Comparison of ENCODE assay signal across 9 cellular contexts in the genomic region with DNA sequence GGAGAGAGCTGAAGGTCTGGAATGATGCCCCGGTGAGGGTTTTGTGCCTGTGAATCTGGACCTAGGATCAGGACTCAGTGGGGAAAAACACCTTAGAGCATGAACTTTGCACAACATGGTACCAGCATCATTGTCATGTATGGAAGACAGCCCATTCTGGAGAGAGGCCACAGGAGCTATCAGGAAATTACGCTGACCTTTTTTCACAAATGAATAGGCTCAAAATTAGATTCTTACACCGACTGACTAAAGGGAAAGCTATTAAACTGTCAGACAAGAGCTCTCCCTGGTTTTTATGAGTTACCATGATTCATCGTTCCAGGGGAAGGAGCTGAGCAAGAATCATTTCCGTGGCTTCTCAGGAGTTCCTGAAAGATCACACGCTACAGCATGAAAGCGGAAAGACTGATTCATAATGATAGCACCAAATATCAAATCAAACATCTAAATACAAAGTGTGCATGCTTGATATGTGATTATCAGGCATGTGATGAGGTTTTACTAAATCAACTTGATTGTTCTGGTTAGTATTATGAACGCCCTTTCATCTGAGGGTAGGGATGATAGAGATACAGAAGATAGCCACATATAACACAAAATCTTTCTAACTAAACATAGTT.
A peak's percentile ranks its signal among the peaks of the same experiment; 100 is the strongest.
DNase-seq lines count a peak whose midpoint lies in the region; ATAC-seq, FAIRE-seq and TF ChIP-seq lines count a peak whose summit lies in the region.
"Had no signal": no experiment of that assay in that cellular context is flagged by ENCODE, and none has a peak within 500 bp of the region (broad histone marks: within the 10 kb centered on the region; RNA-seq: fewer than 3 reads in every experiment).

No MANE protein-coding gene starts in this region.

- no peak overlapping the region for H2BK15ac ChIP-seq in mesenchymal stem cell (ENCODE audit: low read depth, poor library complexity, severe bottlenecking)

- H3K27ac ChIP-seq in CD4-positive, alpha-beta T cell (ENCODE audit: low read depth, low read length) = no peak overlapping the region
- H3K27ac ChIP-seq in adrenal gland (peak overlapping the region in 2 of 5 donors; percentile 60 to 63), mesenchymal stem cell (ENCODE audit: low read length, poor library complexity, severe bottlenecking) (peak overlapping the region; percentile 86), OCI-LY7 (ENCODE audit: low read depth, low read length, poor library complexity, severe bottlenecking) (no peak overlapping the region), small intestine (ENCODE audit: low read depth in 1 of 2, low read length in 1 of 2) (no peak overlapping the region)

- CTCF ChIA-PET in CD4-positive, alpha-beta T cell (lab: Charles Lee) = no interaction called here
- CTCF ChIA-PET in OCI-LY7 (lab: Charles Lee; ENCODE audit: unreplicated experiment) = no interaction called here

- FAIRE-seq in small intestine (lab: Jason Lieb, UNC) = no peak
- FAIRE-seq: GM18507 had no signal

- no peak for TF ChIP-seq POLR2A in adrenal gland (IDR thresholded peaks at IDR 0.05)

- H3K4me3 ChIP-seq in adrenal gland (no peak overlapping the region), mesenchymal stem cell (ENCODE audit: insufficient read depth in 1 of 2, low read depth in 1 of 2, low read length in 2 of 2) (no peak overlapping the region), OCI-LY7 (ENCODE audit: low read depth, low read length, poor library complexity, severe bottlenecking) (no peak overlapping the region), small intestine (ENCODE audit: low read depth in 1 of 2, low read length in 2 of 2) (no peak overlapping the region)

- intact Hi-C loops in CD4-positive, alpha-beta T cell (cut with DNase I, micrococcal nuclease) = no loop called here
- intact Hi-C loops in adrenal gland (cut with DNase I) = no loop called here
- intact Hi-C loops in OCI-LY7 (cut with micrococcal nuclease; ENCODE audit: unreplicated experiment) = no loop called here

- H3K9ac ChIP-seq in mesenchymal stem cell (ENCODE audit: low read length) = peak overlapping the region; percentile 67

- peaks cover 11 to 32% of the 10 kb centered on the region in 2 donors for H3K4me1 ChIP-seq in adrenal gland (replicated peaks in 1 of 2)
- H3K4me1 ChIP-seq in mesenchymal stem cell (ENCODE audit: control insufficient read depth, insufficient read depth, low read depth, low read length) = peaks cover 6% of the 10 kb centered on the region
- no peaks in the 10 kb centered on the region for H3K4me1 ChIP-seq in OCI-LY7 (ENCODE audit: insufficient read depth, low read length, poor library complexity, severe bottlenecking)
- H3K4me1 ChIP-seq in small intestine (ENCODE audit: control insufficient read depth in 2 of 2, insufficient read depth in 1 of 2, low read depth in 1 of 2, low read length in 1 of 2) = no peaks in the 10 kb centered on the region

- H3K79me2 ChIP-seq in OCI-LY7 (ENCODE audit: insufficient read depth, low read depth, low read length) = no peaks in the 10 kb centered on the region

- no peak overlapping the region for H3K23ac ChIP-seq in mesenchymal stem cell (ENCODE audit: low read length in 2 of 2)

- H3K36me3 Mint-ChIP-seq in CD4-positive, alpha-beta T cell (ENCODE audit: low read depth) = no peaks in the 10 kb centered on the region

- WGBS in adrenal gland, 4 donors = 27 to 31% (median 28%) methylated on average over 8 of the region's 8 CpGs
- 6% methylated on average over 5 of the region's 8 CpGs for WGBS in mesenchymal stem cell
- WGBS in small intestine, 3 donors = 58 to 68% (median 67%) methylated on average over 8 of the region's 8 CpGs

- peak overlapping the region; percentile 94 for H2BK120ac ChIP-seq in mesenchymal stem cell (ENCODE audit: low read depth, low read length)

- H3K27ac Mint-ChIP-seq in CD4-positive, alpha-beta T cell = no peak overlapping the region

- no peaks in the 10 kb centered on the region for H3K27me3 ChIP-seq in CD4-positive, alpha-beta T cell (ENCODE audit: control insufficient read depth, insufficient read depth, low read length)
- H3K27me3 ChIP-seq in adrenal gland = no peaks in the 10 kb centered on the region
- H3K27me3 ChIP-seq in mesenchymal stem cell (ENCODE audit: control insufficient read depth in 1 of 2, insufficient read depth in 1 of 2, low read length in 2 of 2) = no peaks in the 10 kb centered on the region
- H3K27me3 ChIP-seq in small intestine (ENCODE audit: control insufficient read depth in 2 of 2, insufficient read depth in 2 of 2, low read length in 2 of 2) = no peaks in the 10 kb centered on the region

- no peaks in the 10 kb centered on the region for H3K79me1 ChIP-seq in mesenchymal stem cell (replicated peaks; ENCODE audit: low read length, poor library complexity, severe bottlenecking)

- no peak overlapping the region for H4K91ac ChIP-seq in mesenchymal stem cell (ENCODE audit: low read length)

- peak overlapping the region; percentile 45 for H4K8ac ChIP-seq in mesenchymal stem cell (ENCODE audit: low read length)

- H3K4me2 ChIP-seq in mesenchymal stem cell (ENCODE audit: low read length, poor library complexity, severe bottlenecking) (no peak overlapping the region), OCI-LY7 (ENCODE audit: low read length) (no peak overlapping the region)

- H2AK5ac ChIP-seq in mesenchymal stem cell (ENCODE audit: low read length, severe bottlenecking) = peak overlapping the region; percentile 93

- H3K4me3 Mint-ChIP-seq in CD4-positive, alpha-beta T cell = no peak overlapping the region

- no peaks in the 10 kb centered on the region for H4K20me1 ChIP-seq in OCI-LY7 (ENCODE audit: insufficient read depth, low read length)

- POLR2A ChIA-PET in CD4-positive, alpha-beta T cell (lab: Charles Lee) = interaction anchor here (0.6 kb wide), 1 partner anchor 116 kb away, joined by 3 read pairs; no protein-coding TSS in a partner anchor
- POLR2A ChIA-PET in OCI-LY7 (lab: Charles Lee) = interaction anchor here (0.6 kb wide), 1 partner anchor 882 kb away, joined by 3 read pairs; no protein-coding TSS in a partner anchor

- H3K27me3 Mint-ChIP-seq in CD4-positive, alpha-beta T cell = no peaks in the 10 kb centered on the region

- BruUV-seq in OCI-LY7 (replicated peaks; lab: Mats Ljungman, UMichigan) = no TSS peak

- peak; percentile 64 for ATAC-seq in CD4-positive, alpha-beta T cell (ENCODE audit: poor library complexity)

- no peak overlapping the region for H2AFZ ChIP-seq in mesenchymal stem cell (ENCODE audit: low read depth, low read length)
- no peak overlapping the region for H2AFZ ChIP-seq in OCI-LY7 (ENCODE audit: low read length)

- H3K4me1 Mint-ChIP-seq in CD4-positive, alpha-beta T cell (ENCODE audit: low read depth) = peaks cover 19% of the 10 kb centered on the region

- H3K14ac ChIP-seq in mesenchymal stem cell (ENCODE audit: low read length in 2 of 2) = no peak overlapping the region

- peak overlapping the region in 1 of 2 experiments; percentile 76 for H3K4ac ChIP-seq in mesenchymal stem cell (ENCODE audit: low read depth in 1 of 2, low read length in 2 of 2)

- no peak for DNase-seq in CD4-positive, alpha-beta T cell
- DNase-seq in M059J (ENCODE audit: low read depth) (peak; percentile 100), adrenal gland (peak in 5 of 7 donors; percentile 25 to 70 (median 29)), mesenchymal stem cell (peak; percentile 94), globus pallidus (ENCODE audit: low spot score) (no peak), T-helper 9 cell (no peak), OCI-LY7 (ENCODE audit: low spot score) (no peak), small intestine (no peak)

- peak overlapping the region; percentile 31 to 60 for H3K18ac ChIP-seq in mesenchymal stem cell (ENCODE audit: low read depth in 1 of 2, low read length in 2 of 2)

- H2BK12ac ChIP-seq in mesenchymal stem cell (ENCODE audit: low read length in 2 of 2) = peak overlapping the region; percentile 76 to 89

- H3K9me2 ChIP-seq in OCI-LY7 (ENCODE audit: insufficient read depth, low read length) = no peaks in the 10 kb centered on the region

- peak overlapping the region; percentile 51 for H2BK5ac ChIP-seq in mesenchymal stem cell (ENCODE audit: low read depth, low read length, poor library complexity, severe bottlenecking)

- TF ChIP-seq CTCF in CD4-positive, alpha-beta T cell (IDR thresholded peaks at IDR 0.05) = no peak
- no peak for TF ChIP-seq CTCF in adrenal gland (IDR thresholded peaks at IDR 0.05)
- no peak for TF ChIP-seq CTCF in OCI-LY7 (conservative IDR thresholded peaks at IDR 0.05; ENCODE audit: low read length)

- H3K36me3 ChIP-seq in adrenal gland (replicated peaks in 1 of 2) (no peaks in the 10 kb centered on the region), mesenchymal stem cell (ENCODE audit: control insufficient read depth in 1 of 2, insufficient read depth in 2 of 2, low read depth in 1 of 2, low read length in 2 of 2) (no peaks in the 10 kb centered on the region), OCI-LY7 (ENCODE audit: insufficient read depth, low read length) (no peaks in the 10 kb centered on the region), small intestine (ENCODE audit: control insufficient read depth in 2 of 2, insufficient read depth in 2 of 2, low read length in 2 of 2) (no peaks in the 10 kb centered on the region)

- no peaks in the 10 kb centered on the region for H3K9me3 ChIP-seq in CD4-positive, alpha-beta T cell (ENCODE audit: control insufficient read depth, low read length)
- H3K9me3 ChIP-seq in adrenal gland (replicated peaks in 1 of 3) = no peaks in the 10 kb centered on the region
- H3K9me3 ChIP-seq in mesenchymal stem cell (ENCODE audit: control insufficient read depth, low read length) = no peaks in the 10 kb centered on the region
- no peaks in the 10 kb centered on the region for H3K9me3 ChIP-seq in OCI-LY7 (ENCODE audit: low read length)
- H3K9me3 ChIP-seq in small intestine (ENCODE audit: control insufficient read depth, low read depth) = no peaks in the 10 kb centered on the region

- no peaks in the 10 kb centered on the region for H3K9me3 Mint-ChIP-seq in CD4-positive, alpha-beta T cell

Comparison
In these comparisons a context has a peak if more than half of its experiments do, and no peak if none do; other contexts are left out.
1. DNase-seq: peak in M059J (single experiment), adrenal gland (5 of 7) and mesenchymal stem cell (single experiment); none in CD4-positive, alpha-beta T cell (0 of 10), globus pallidus (single experiment), T-helper 9 cell (single experiment), OCI-LY7 (single experiment) and small intestine (single experiment).